28 cellular contexts compared by ENCODE assay signal in the genomic region with DNA sequence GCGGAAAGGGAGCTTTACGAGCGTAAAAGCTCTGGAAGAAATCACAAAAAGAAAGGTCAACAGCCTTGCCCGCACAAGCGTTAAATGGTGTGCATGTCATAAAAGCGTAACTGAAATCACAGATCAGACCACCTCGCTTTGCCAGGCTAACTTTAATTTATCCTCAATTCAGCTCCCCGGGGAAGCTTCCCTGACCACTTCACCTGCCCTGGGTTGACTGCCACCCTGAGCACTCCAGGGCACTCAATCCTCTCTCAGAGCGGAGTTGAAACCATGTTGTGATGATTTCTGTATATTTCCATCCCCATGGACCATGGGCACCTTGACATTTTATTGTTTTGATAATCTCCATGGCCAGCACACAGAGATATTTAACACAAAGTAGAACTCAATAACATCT. TPM values are rescaled to one million over a fixed set of nuclear protein-coding genes. Genes with fewer than 3 reads are reported as not detected.
"Had no signal": no experiment of that assay in that cellular context is flagged by ENCODE, and none has a peak within 500 bp of the region (broad histone marks: within the 10 kb centered on the region; RNA-seq: fewer than 3 reads in every experiment).

No MANE protein-coding gene starts in this region.

- H3K79me2 ChIP-seq: parathyroid adenoma had no signal

- H3K4me3 Mint-ChIP-seq: immature natural killer cell; naive B cell; nephron; stimulated activated effector memory CD8-positive, alpha-beta T cell treated with anti-CD3 and anti-CD28 coated beads, Interleukin-12 subunit alpha, Interleukin-12 subunit beta, amount 100 ng/mL, for 72 hours had no signal

- H3K4me3 ChIP-seq: coronary artery, dorsolateral prefrontal cortex, gastrocnemius medialis, lung, psoas muscle, right lobe of liver, suprapubic skin, tibial artery, upper lobe of left lung, uterus had no signal

- H3K4me1 Mint-ChIP-seq: immature natural killer cell had no signal

- FAIRE-seq: endometrium, keratinocyte had no signal

- H3K36me3 Mint-ChIP-seq: immature natural killer cell; naive B cell; stimulated activated effector memory CD8-positive, alpha-beta T cell treated with anti-CD3 and anti-CD28 coated beads, Interleukin-12 subunit alpha, Interleukin-12 subunit beta, amount 100 ng/mL, for 72 hours had no signal

- DNase-seq: dorsolateral prefrontal cortex; effector CD8-positive, alpha-beta T cell; gastrocnemius medialis; immature natural killer cell; left cardiac atrium; left ventricle myocardium superior; mesendoderm; naive B cell; psoas muscle; retina; right lobe of liver; stimulated activated CD4-positive, alpha-beta T cell treated with anti-CD3 and anti-CD28 coated beads, Interleukin-4, amount 100 ng/mL, for 1 hour; stimulated activated CD8-positive, alpha-beta memory T cell treated with anti-CD3 and anti-CD28 coated beads, Interleukin-4, amount 100 ng/mL, for 48 hours; stimulated activated naive CD8-positive, alpha-beta T cell treated with anti-CD3 and anti-CD28 coated beads, Interleukin-15, Interleukin-2, amounts not matched to agents 100 U/mL and 50 U/mL, for 24 hours; tibial artery; upper lobe of left lung; uterus had no signal

- H3K27me3 ChIP-seq: right lobe of liver had no signal

- H3K9ac ChIP-seq: parathyroid adenoma had no signal

- ATAC-seq: esophagus mucosa; left cardiac atrium; right lobe of liver; stimulated activated effector memory CD8-positive, alpha-beta T cell treated with anti-CD3 and anti-CD28 coated beads, Interleukin-12 subunit alpha, Interleukin-12 subunit beta, amount 100 ng/mL, for 72 hours; stimulated activated naive CD8-positive, alpha-beta T cell treated with anti-CD3 and anti-CD28 coated beads, Interleukin-15, Interleukin-2, amounts not matched to agents 100 U/mL and 50 U/mL, for 24 hours had no signal

- H3K9me3 Mint-ChIP-seq: immature natural killer cell; naive B cell; nephron; stimulated activated effector memory CD8-positive, alpha-beta T cell treated with anti-CD3 and anti-CD28 coated beads, Interleukin-12 subunit alpha, Interleukin-12 subunit beta, amount 100 ng/mL, for 72 hours had no signal

- H3K27ac Mint-ChIP-seq: immature natural killer cell; naive B cell; nephron; stimulated activated effector memory CD8-positive, alpha-beta T cell treated with anti-CD3 and anti-CD28 coated beads, Interleukin-12 subunit alpha, Interleukin-12 subunit beta, amount 100 ng/mL, for 72 hours had no signal

- H3K36me3 ChIP-seq: gastrocnemius medialis, right lobe of liver, suprapubic skin, tibial artery, upper lobe of left lung, uterus had no signal

- H3K9me3 ChIP-seq: gastrocnemius medialis, psoas muscle, right lobe of liver, suprapubic skin, tibial artery, upper lobe of left lung, uterus had no signal

- H3K27ac ChIP-seq: coronary artery, dorsolateral prefrontal cortex, psoas muscle, right lobe of liver, suprapubic skin, tibial artery, upper lobe of left lung, uterus had no signal

RNA-seq across cellular contexts. Expression of a gene that starts 34.6 kb away (rescaled TPM):
- total RNA-seq: esophagus mucosa, fibroblast of villous mesenchyme, gastrocnemius medialis, left cardiac atrium, left ventricle myocardium superior, omental fat pad, psoas muscle, right lobe of liver, suprapubic skin, uterus had no signal
- polyA plus RNA-seq: immature natural killer cell, keratinocyte, psoas muscle had no signal

RNA-seq across cellular contexts. Expression of a gene that starts 46.0 kb away (rescaled TPM):
- total RNA-seq: dorsolateral prefrontal cortex, esophagus mucosa, fibroblast of villous mesenchyme, gastrocnemius medialis, left cardiac atrium, left ventricle myocardium superior, lung, omental fat pad, psoas muscle, right lobe of liver, suprapubic skin, upper lobe of left lung, uterus had no signal
- polyA plus RNA-seq: immature natural killer cell, keratinocyte, lung, psoas muscle had no signal
